ENCODE assay signal across 10 cellular contexts in genomic region chr2:12502759-12503158, GRCh38.
DNase-seq lines count a peak whose midpoint lies in the region; ATAC-seq and TF ChIP-seq lines count a peak whose summit lies in the region.
"Had no signal": no experiment of that assay in that cellular context is flagged by ENCODE, and none has a peak within 500 bp of the region (broad histone marks: within the 10 kb centered on the region; RNA-seq: fewer than 3 reads in every experiment).

No MANE protein-coding gene starts in this region.

- no peaks in the 10 kb centered on the region for H3K9me3 ChIP-seq in CD4-positive, CD25-positive, alpha-beta regulatory T cell (ENCODE audit: control insufficient read depth in 2 of 2, low read length in 2 of 2)
- H3K9me3 ChIP-seq: pancreas had no signal

- peaks cover 0 to 4% (median 2%) of the 10 kb centered on the region in 7 donors for H3K9me3 Mint-ChIP-seq in CD4-positive, CD25-positive, alpha-beta regulatory T cell
- no peaks in the 10 kb centered on the region for H3K9me3 Mint-ChIP-seq in Calu3 (ENCODE audit: low read depth, unreplicated experiment)
- H3K9me3 Mint-ChIP-seq: dendritic cell treated with granulocyte-macrophage colony-stimulating factor and Interleukin-4, amounts not matched to agents 40 ng/mL and 50 ng/mL, for 4 days had no signal

- H3K4me1 ChIP-seq in CD4-positive, CD25-positive, alpha-beta regulatory T cell (ENCODE audit: control insufficient read depth, insufficient read depth, low read length, poor library complexity, severe bottlenecking) = peaks cover 100% of the 10 kb centered on the region
- H3K4me1 ChIP-seq: pancreas had no signal

- H3K27ac Mint-ChIP-seq in CD4-positive, CD25-positive, alpha-beta regulatory T cell = peak overlapping the region; percentile 90 to 98 (median 93)
- H3K27ac Mint-ChIP-seq in Calu3 (ENCODE audit: unreplicated experiment) = no peak overlapping the region
- H3K27ac Mint-ChIP-seq: dendritic cell treated with granulocyte-macrophage colony-stimulating factor and Interleukin-4, amounts not matched to agents 40 ng/mL and 50 ng/mL, for 4 days had no signal

- H3K4me3 Mint-ChIP-seq in CD4-positive, CD25-positive, alpha-beta regulatory T cell = peak overlapping the region in 3 of 4 donors; percentile 49 to 71 (median 63)
- H3K4me3 Mint-ChIP-seq in Calu3 (ENCODE audit: low read depth, unreplicated experiment) = no peak overlapping the region
- H3K4me3 Mint-ChIP-seq: dendritic cell treated with granulocyte-macrophage colony-stimulating factor and Interleukin-4, amounts not matched to agents 40 ng/mL and 50 ng/mL, for 4 days had no signal

- no peak for TF ChIP-seq CTCF in Calu3 (IDR thresholded peaks at IDR 0.05; ENCODE audit: unreplicated experiment)

- H3K27ac ChIP-seq in CD4-positive, CD25-positive, alpha-beta regulatory T cell (ENCODE audit: insufficient read depth, low read length, poor library complexity, severe bottlenecking) = peak overlapping the region; percentile 80
- H3K27ac ChIP-seq: pancreas had no signal

- CTCF ChIA-PET in Calu3 (lab: Charles Lee) = no interaction called here

- intact Hi-C loops in Calu3 (cut with micrococcal nuclease; ENCODE audit: unreplicated experiment) = no loop called here

- peaks cover 4% of the 10 kb centered on the region for H3K27me3 Mint-ChIP-seq in CD4-positive, CD25-positive, alpha-beta regulatory T cell
- H3K27me3 Mint-ChIP-seq in Calu3 (ENCODE audit: unreplicated experiment) = no peaks in the 10 kb centered on the region

- ATAC-seq in CD4-positive, CD25-positive, alpha-beta regulatory T cell (ENCODE audit: low read depth in 2 of 2) = no peak
- ATAC-seq in GM19023 (IDR thresholded peaks at IDR 0.05; ENCODE audit: unreplicated experiment) (no peak), GM21737 (IDR thresholded peaks at IDR 0.05; ENCODE audit: unreplicated experiment) (no peak)

- H3K4me1 Mint-ChIP-seq in CD4-positive, CD25-positive, alpha-beta regulatory T cell = peaks cover 58 to 100% (median 94%) of the 10 kb centered on the region in 4 donors
- no peaks in the 10 kb centered on the region for H3K4me1 Mint-ChIP-seq in Calu3 (ENCODE audit: low read depth, unreplicated experiment)

- H3K36me3 Mint-ChIP-seq in CD4-positive, CD25-positive, alpha-beta regulatory T cell = peaks cover 8% of the 10 kb centered on the region
- no peaks in the 10 kb centered on the region for H3K36me3 Mint-ChIP-seq in Calu3 (ENCODE audit: insufficient read depth, unreplicated experiment)

- H3K4me3 ChIP-seq in CD4-positive, CD25-positive, alpha-beta regulatory T cell (ENCODE audit: low read depth, low read length) = peak overlapping the region; percentile 69
- H3K4me3 ChIP-seq: pancreas had no signal

- peak in 1 of 3 donors; percentile 39 for DNase-seq in CD4-positive, CD25-positive, alpha-beta regulatory T cell
- peak; percentile 59 for DNase-seq in LHCN-M2 (ENCODE audit: low read depth)
- peak; percentile 57 to 65 for DNase-seq in activated T-cell treated with anti-CD3 and anti-CD28 coated beads, Interleukin-2, amount 50 U/mL, for 48 hours
- peak; percentile 12 for DNase-seq in pons (ENCODE audit: low spot score)
- DNase-seq in Calu3 = no peak
- DNase-seq in NCI-H1105 treated with DMSO at 0.1 percent for 48 hours (lab: John Stamatoyannopoulos, UW) = no peak
- DNase-seq: pancreas had no signal

- H3K27me3 ChIP-seq in CD4-positive, CD25-positive, alpha-beta regulatory T cell (ENCODE audit: control insufficient read depth, insufficient read depth, low read length) = no peaks in the 10 kb centered on the region
- H3K27me3 ChIP-seq: pancreas had no signal

- H3K36me3 ChIP-seq in CD4-positive, CD25-positive, alpha-beta regulatory T cell (ENCODE audit: control insufficient read depth, insufficient read depth, low read length) = no peaks in the 10 kb centered on the region
- H3K36me3 ChIP-seq: pancreas had no signal

- BruUV-seq in Calu3 (replicated peaks; lab: Mats Ljungman, UMichigan) = no TSS peak

Comparison
In these comparisons a context has a peak if more than half of its experiments do, and no peak if none do; other contexts are left out.
1. DNase-seq: peak in LHCN-M2 (single experiment), activated T-cell treated with anti-CD3 and anti-CD28 coated beads, Interleukin-2, amount 50 U/mL, for 48 hours (2 of 2) and pons (single experiment); none in Calu3 (single experiment) and NCI-H1105 treated with DMSO at 0.1 percent for 48 hours (single experiment).